In genomic region chr11:57515332-57516060, GRCh38 we compare ENCODE assay signal across 1 cellular context.
TF ChIP-seq lines count a peak whose summit lies in the region.

TSS of gene SLC43A1 (minus strand) at chr11:57515702. CDS start at chr11:57514111, 1,591 bp downstream.

TF ChIP-seq in SK-N-SH, 30 proteins besides CTCF, POLR2A, EP300 and RAD21 (continued from another document):
- TF ChIP-seq MAX (IDR thresholded peaks at IDR 0.05; ENCODE audit: low read depth) (peak; percentile 69; the same call in 1 of the 2 replicates), SIN3A (IDR thresholded peaks at IDR 0.05; ENCODE audit: borderline replicate concordance, low read depth, low read length) (no peak), POLR2AphosphoS5 (IDR thresholded peaks at IDR 0.05; ENCODE audit: low read depth, low read length) (no peak), MXI1 (IDR thresholded peaks at IDR 0.05; ENCODE audit: low read depth, low read length) (peak; percentile 83), USF1 (IDR thresholded peaks at IDR 0.05; ENCODE audit: borderline replicate concordance, low read depth) (peak; percentile 93), NFIC (IDR thresholded peaks at IDR 0.05; ENCODE audit: borderline replicate concordance) (no peak), EZH2phosphoT487 (IDR thresholded peaks at IDR 0.05; ENCODE audit: borderline replicate concordance, low read depth) (no peak)
TF ChIP-seq in SK-N-SH: peak in this region for 5.
